15 cellular contexts compared by ENCODE assay signal in genomic region chr12:53484686-53485567, GRCh38. TPM values are rescaled to one million over a fixed set of nuclear protein-coding genes. Genes with fewer than 3 reads are reported as not detected.
DNase-seq lines count a peak whose midpoint lies in the region; ATAC-seq and TF ChIP-seq lines count a peak whose summit lies in the region.
"Had no signal": no experiment of that assay in that cellular context is flagged by ENCODE, and none has a peak within 500 bp of the region (broad histone marks: within the 10 kb centered on the region; RNA-seq: fewer than 3 reads in every experiment).

No MANE protein-coding gene starts in this region.

- POLR2A ChIA-PET in activated CD8-positive, alpha-beta T cell treated with anti-CD3 and anti-CD28 coated beads for 36 hours (lab: Charles Lee): interaction anchor here (43.3 to 54.1 kb wide), 2 partner anchors 2 to 17 kb away, joined by 1494 read pairs; partner anchors contain the start of genes MAP3K12, NPFF, PCBP2 and TARBP2

- no peaks in the 10 kb centered on the region for H3K9me3 Mint-ChIP-seq in natural killer cell
- H3K9me3 Mint-ChIP-seq in natural killer cell treated with Interleukin-12 subunit alpha and Interleukin-12 subunit beta and Interleukin-15 and Interleukin-18, amount 100 ng/mL, for 72 hours: no peaks in the 10 kb centered on the region
- no peaks in the 10 kb centered on the region for H3K9me3 Mint-ChIP-seq in activated CD8-positive, alpha-beta T cell treated with anti-CD3 and anti-CD28 coated beads for 36 hours
- H3K9me3 Mint-ChIP-seq in stimulated activated effector memory CD8-positive, alpha-beta T cell treated with anti-CD3 and anti-CD28 coated beads, Interleukin-12 subunit alpha, Interleukin-12 subunit beta, amount 100 ng/mL, for 72 hours: no peaks in the 10 kb centered on the region
- H3K9me3 Mint-ChIP-seq: T-helper 1 cell treated with Interleukin-12 subunit alpha and Interleukin-12 subunit beta and Interleukin-4 antibody, amounts not matched to agents 30 μg/mL and 1 μg/mL, for 36 hours had no signal

- peaks cover 8 to 84% (median 19%) of the 10 kb centered on the region in 3 donors for H3K36me3 ChIP-seq in tibial nerve

- H3K4me3 ChIP-seq in tibial nerve: no peak overlapping the region

- TF ChIP-seq EP300 in tibial nerve (IDR thresholded peaks at IDR 0.05): no peak

- TF ChIP-seq CTCF in natural killer cell (IDR thresholded peaks at IDR 0.05) (no peak), tibial nerve (IDR thresholded peaks at IDR 0.05) (no peak)
- TF ChIP-seq CTCF in activated CD8-positive, alpha-beta T cell treated with anti-CD3 and anti-CD28 coated beads for 36 hours (IDR thresholded peaks at IDR 0.05): no peak

- peak overlapping the region; percentile 33 to 36 for H3K27ac Mint-ChIP-seq in natural killer cell
- H3K27ac Mint-ChIP-seq in natural killer cell treated with Interleukin-12 subunit alpha and Interleukin-12 subunit beta and Interleukin-15 and Interleukin-18, amount 100 ng/mL, for 72 hours: no peak overlapping the region
- peak overlapping the region; percentile 18 for H3K27ac Mint-ChIP-seq in activated CD8-positive, alpha-beta T cell treated with anti-CD3 and anti-CD28 coated beads for 36 hours
- H3K27ac Mint-ChIP-seq in stimulated activated effector memory CD8-positive, alpha-beta T cell treated with anti-CD3 and anti-CD28 coated beads, Interleukin-12 subunit alpha, Interleukin-12 subunit beta, amount 100 ng/mL, for 72 hours: no peak overlapping the region
- H3K27ac Mint-ChIP-seq: T-helper 1 cell treated with Interleukin-12 subunit alpha and Interleukin-12 subunit beta and Interleukin-4 antibody, amounts not matched to agents 30 μg/mL and 1 μg/mL, for 36 hours had no signal

- H3K36me3 Mint-ChIP-seq in natural killer cell: peaks cover 2% of the 10 kb centered on the region
- peaks cover under 1% of the 10 kb centered on the region for H3K36me3 Mint-ChIP-seq in natural killer cell treated with Interleukin-12 subunit alpha and Interleukin-12 subunit beta and Interleukin-15 and Interleukin-18, amount 100 ng/mL, for 72 hours
- peaks cover 25% of the 10 kb centered on the region for H3K36me3 Mint-ChIP-seq in activated CD8-positive, alpha-beta T cell treated with anti-CD3 and anti-CD28 coated beads for 36 hours (ENCODE audit: low read depth)
- H3K36me3 Mint-ChIP-seq in stimulated activated effector memory CD8-positive, alpha-beta T cell treated with anti-CD3 and anti-CD28 coated beads, Interleukin-12 subunit alpha, Interleukin-12 subunit beta, amount 100 ng/mL, for 72 hours: peaks cover 94% of the 10 kb centered on the region

- DNase-seq in natural killer cell (no peak), kidney tubule cell (ENCODE audit: low spot score) (peak; percentile 84), tibial nerve (ENCODE audit: low spot score in 2 of 2) (no peak)
- DNase-seq in natural killer cell treated with Interleukin-12 subunit alpha and Interleukin-12 subunit beta and Interleukin-15 and Interleukin-18, amount 100 ng/mL, for 72 hours (ENCODE audit: low spot score): no peak
- no peak for DNase-seq in activated CD8-positive, alpha-beta T cell treated with anti-CD3 and anti-CD28 coated beads for 36 hours
- DNase-seq in stimulated activated effector memory CD8-positive, alpha-beta T cell treated with anti-CD3 and anti-CD28 coated beads, Interleukin-12 subunit alpha, Interleukin-12 subunit beta, amount 100 ng/mL, for 72 hours (ENCODE audit: low spot score in 2 of 2): no peak
- no peak for DNase-seq in stimulated activated CD4-positive, alpha-beta T cell treated with anti-CD3 and anti-CD28 coated beads, Interleukin-4, amount 100 ng/mL, for 1 hour
- DNase-seq: activated CD8-positive, alpha-beta memory T cell treated with anti-CD3 and anti-CD28 coated beads for 24 hours; AML-193; effector memory CD4-positive, alpha-beta T cell; left cardiac atrium; MV-4-11; NCI-H345 had no signal

- CTCF ChIA-PET in activated CD8-positive, alpha-beta T cell treated with anti-CD3 and anti-CD28 coated beads for 36 hours (lab: Charles Lee): interaction anchor here (2.0 kb wide), 1 partner anchor 8 kb away, joined by 5 read pairs; no protein-coding TSS in a partner anchor

- no peaks in the 10 kb centered on the region for H3K9me3 ChIP-seq in tibial nerve

- ATAC-seq in natural killer cell (no peak), GM21381 (IDR thresholded peaks at IDR 0.05; ENCODE audit: unreplicated experiment) (no peak)
- ATAC-seq in natural killer cell treated with Interleukin-12 subunit alpha and Interleukin-12 subunit beta and Interleukin-15 and Interleukin-18, amount 100 ng/mL, for 72 hours: no peak
- ATAC-seq in activated CD8-positive, alpha-beta T cell treated with anti-CD3 and anti-CD28 coated beads for 36 hours: no peak
- no peak for ATAC-seq in stimulated activated effector memory CD8-positive, alpha-beta T cell treated with anti-CD3 and anti-CD28 coated beads, Interleukin-12 subunit alpha, Interleukin-12 subunit beta, amount 100 ng/mL, for 72 hours

- H3K4me3 Mint-ChIP-seq in natural killer cell: no peak overlapping the region
- H3K4me3 Mint-ChIP-seq in natural killer cell treated with Interleukin-12 subunit alpha and Interleukin-12 subunit beta and Interleukin-15 and Interleukin-18, amount 100 ng/mL, for 72 hours: no peak overlapping the region
- no peak overlapping the region for H3K4me3 Mint-ChIP-seq in activated CD8-positive, alpha-beta T cell treated with anti-CD3 and anti-CD28 coated beads for 36 hours
- no peak overlapping the region for H3K4me3 Mint-ChIP-seq in stimulated activated effector memory CD8-positive, alpha-beta T cell treated with anti-CD3 and anti-CD28 coated beads, Interleukin-12 subunit alpha, Interleukin-12 subunit beta, amount 100 ng/mL, for 72 hours
- H3K4me3 Mint-ChIP-seq: T-helper 1 cell treated with Interleukin-12 subunit alpha and Interleukin-12 subunit beta and Interleukin-4 antibody, amounts not matched to agents 30 μg/mL and 1 μg/mL, for 36 hours had no signal

- H3K27ac ChIP-seq in tibial nerve: no peak overlapping the region

- H3K4me1 Mint-ChIP-seq in natural killer cell: peaks cover 5 to 28% of the 10 kb centered on the region in 2 donors
- H3K4me1 Mint-ChIP-seq in natural killer cell treated with Interleukin-12 subunit alpha and Interleukin-12 subunit beta and Interleukin-15 and Interleukin-18, amount 100 ng/mL, for 72 hours (ENCODE audit: low read depth in 2 of 2): peaks cover 0 to 27% of the 10 kb centered on the region in 2 donors
- H3K4me1 Mint-ChIP-seq in activated CD8-positive, alpha-beta T cell treated with anti-CD3 and anti-CD28 coated beads for 36 hours (ENCODE audit: low read depth): peaks cover 16% of the 10 kb centered on the region
- H3K4me1 Mint-ChIP-seq in stimulated activated effector memory CD8-positive, alpha-beta T cell treated with anti-CD3 and anti-CD28 coated beads, Interleukin-12 subunit alpha, Interleukin-12 subunit beta, amount 100 ng/mL, for 72 hours: peaks cover 22% of the 10 kb centered on the region

- 88 to 90% methylated on average over 10 of the region's 10 CpGs for WGBS in tibial nerve, 2 donors

- no peaks in the 10 kb centered on the region for H3K27me3 Mint-ChIP-seq in natural killer cell (ENCODE audit: low read depth in 2 of 2)
- no peaks in the 10 kb centered on the region for H3K27me3 Mint-ChIP-seq in natural killer cell treated with Interleukin-12 subunit alpha and Interleukin-12 subunit beta and Interleukin-15 and Interleukin-18, amount 100 ng/mL, for 72 hours
- H3K27me3 Mint-ChIP-seq in activated CD8-positive, alpha-beta T cell treated with anti-CD3 and anti-CD28 coated beads for 36 hours: no peaks in the 10 kb centered on the region

- TF ChIP-seq POLR2A in tibial nerve (IDR thresholded peaks at IDR 0.05): no peak

- no peaks in the 10 kb centered on the region for H3K27me3 ChIP-seq in tibial nerve

- peaks cover 0 to 43% (median 14%) of the 10 kb centered on the region in 4 donors for H3K4me1 ChIP-seq in tibial nerve

- intact Hi-C loops in natural killer cell (cut with micrococcal nuclease): no loop called here
- intact Hi-C loops in activated CD8-positive, alpha-beta T cell treated with anti-CD3 and anti-CD28 coated beads for 36 hours (cut with micrococcal nuclease): no loop called here

RNA-seq across cellular contexts. Expression of gene MAP3K12, which starts 14.3 kb away (rescaled TPM):
- 10 to 100 TPM; 15.3 to 21.8 (median 21.8) TPM for total RNA-seq in natural killer cell
- 10 to 100 TPM; 13.1 to 13.3 TPM for total RNA-seq in natural killer cell treated with Interleukin-12 subunit alpha and Interleukin-12 subunit beta and Interleukin-15 and Interleukin-18, amount 100 ng/mL, for 72 hours
- total RNA-seq in activated CD8-positive, alpha-beta T cell treated with anti-CD3 and anti-CD28 coated beads for 36 hours: 10 to 100 TPM in 1 of 2 experiments, 1 to 10 TPM in 1; 8.2 to 10.0 TPM
- 10 to 100 TPM; 35.6 to 95.1 (median 58.3) TPM for total RNA-seq in tibial nerve

RNA-seq across cellular contexts. Expression of gene TARBP2, which starts 16.2 kb away (rescaled TPM):
- total RNA-seq in natural killer cell: 10 to 100 TPM; 23.8 to 35.1 (median 33.7) TPM
- 10 to 100 TPM; 33.8 to 56.7 TPM for total RNA-seq in natural killer cell treated with Interleukin-12 subunit alpha and Interleukin-12 subunit beta and Interleukin-15 and Interleukin-18, amount 100 ng/mL, for 72 hours
- 10 to 100 TPM; 32.0 to 33.3 TPM for total RNA-seq in activated CD8-positive, alpha-beta T cell treated with anti-CD3 and anti-CD28 coated beads for 36 hours
- 10 to 100 TPM; 25.3 to 56.4 (median 36.1) TPM for total RNA-seq in tibial nerve

RNA-seq across cellular contexts. Expression of gene NPFF, which starts 22.4 kb away (rescaled TPM):
- total RNA-seq in natural killer cell (not detected), tibial nerve (not detected)
- 1 to 10 TPM in 1 of 2 donors, not detected in 1; 1.9 TPM for total RNA-seq in natural killer cell treated with Interleukin-12 subunit alpha and Interleukin-12 subunit beta and Interleukin-15 and Interleukin-18, amount 100 ng/mL, for 72 hours
- not detected for total RNA-seq in activated CD8-positive, alpha-beta T cell treated with anti-CD3 and anti-CD28 coated beads for 36 hours
- total RNA-seq: left cardiac atrium had no signal

RNA-seq across cellular contexts. Expression of gene PCBP2, which starts 33.0 kb away (rescaled TPM):
- 1,000 to 10,000 TPM in 1 of 3 donors, 100 to 1,000 TPM in 2; 910 to 1,083 (median 943) TPM for total RNA-seq in natural killer cell
- total RNA-seq in natural killer cell treated with Interleukin-12 subunit alpha and Interleukin-12 subunit beta and Interleukin-15 and Interleukin-18, amount 100 ng/mL, for 72 hours: 100 to 1,000 TPM; 641 to 747 TPM
- total RNA-seq in activated CD8-positive, alpha-beta T cell treated with anti-CD3 and anti-CD28 coated beads for 36 hours: 100 to 1,000 TPM; 958 to 973 TPM
- total RNA-seq in tibial nerve: 100 to 1,000 TPM; 414 to 583 (median 490) TPM

RNA-seq across cellular contexts. Expression of gene PRR13, which starts 43.4 kb away (rescaled TPM):
- total RNA-seq in natural killer cell: 100 to 1,000 TPM; 214 to 233 (median 231) TPM
- 100 to 1,000 TPM; 206 to 353 TPM for total RNA-seq in natural killer cell treated with Interleukin-12 subunit alpha and Interleukin-12 subunit beta and Interleukin-15 and Interleukin-18, amount 100 ng/mL, for 72 hours
- total RNA-seq in activated CD8-positive, alpha-beta T cell treated with anti-CD3 and anti-CD28 coated beads for 36 hours: 100 to 1,000 TPM; 167 to 187 TPM
- total RNA-seq in tibial nerve: 100 to 1,000 TPM in 1 of 4 donors, 10 to 100 TPM in 3; 54.6 to 125 (median 57.0) TPM

Comparison
In these comparisons a context has a peak if more than half of its experiments do, and no peak if none do; other contexts are left out.
1. H3K27ac Mint-ChIP-seq: peak in natural killer cell (2 of 2) and activated CD8-positive, alpha-beta T cell treated with anti-CD3 and anti-CD28 coated beads for 36 hours (single experiment); none in natural killer cell treated with Interleukin-12 subunit alpha and Interleukin-12 subunit beta and Interleukin-15 and Interleukin-18, amount 100 ng/mL, for 72 hours (0 of 2) and stimulated activated effector memory CD8-positive, alpha-beta T cell treated with anti-CD3 and anti-CD28 coated beads, Interleukin-12 subunit alpha, Interleukin-12 subunit beta, amount 100 ng/mL, for 72 hours (single experiment).